In the genomic region with DNA sequence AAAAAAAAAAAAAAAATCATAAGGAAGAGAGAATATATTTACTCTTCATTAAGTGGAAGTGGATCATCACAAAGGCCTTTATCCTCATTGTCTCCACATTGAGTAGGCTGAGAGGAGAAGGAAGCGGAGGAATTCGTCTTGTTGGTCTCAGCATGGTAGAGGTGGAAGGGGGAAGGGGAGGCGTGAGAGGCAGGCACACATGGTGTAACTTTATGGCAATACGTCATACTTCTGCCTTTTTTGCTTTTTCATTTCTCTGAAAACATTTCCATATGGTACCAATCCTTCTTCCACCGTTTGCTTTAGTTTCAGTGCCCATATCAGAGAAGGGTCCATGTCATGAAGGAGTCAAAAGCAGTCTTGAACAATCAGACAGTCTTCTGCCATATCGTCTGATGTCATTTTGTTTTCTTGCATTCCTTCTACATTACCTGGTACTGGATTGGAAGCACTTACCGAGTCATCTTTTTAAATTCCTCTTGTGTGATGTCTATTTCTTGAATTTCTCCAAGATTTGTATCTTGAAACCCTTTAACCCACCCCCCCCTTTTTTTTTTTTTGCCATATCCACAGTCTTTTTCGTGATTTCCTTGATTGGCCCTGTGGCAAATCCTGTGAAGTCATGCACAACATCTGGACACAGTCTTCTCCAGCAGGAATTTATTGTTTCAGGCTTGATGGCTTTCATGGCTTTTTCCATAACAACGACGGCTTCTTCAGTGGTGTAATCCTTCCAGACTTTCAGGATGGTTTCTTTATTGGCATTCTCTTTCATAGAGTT, we compare ENCODE assay signal across 16 cellular contexts. TPM values are rescaled to one million over a fixed set of nuclear protein-coding genes. Genes with fewer than 3 reads are reported as not detected.
DNase-seq lines count a peak whose midpoint lies in the region; ATAC-seq and TF ChIP-seq lines count a peak whose summit lies in the region.
"Had no signal": no experiment of that assay in that cellular context is flagged by ENCODE, and none has a peak within 500 bp of the region (broad histone marks: within the 10 kb centered on the region; RNA-seq: fewer than 3 reads in every experiment).

No MANE protein-coding gene starts in this region.

- no peak overlapping the region for H3K4me3 Mint-ChIP-seq in activated T-cell treated with anti-CD3 and anti-CD28 coated beads, Interleukin-2, amount 50 U/mL, for 24 hours
- H3K4me3 Mint-ChIP-seq in activated T-cell treated with anti-CD3 and anti-CD28 coated beads, Interleukin-2, amount 50 U/mL, for 72 hours, result no peak overlapping the region

- TF ChIP-seq CTCF in VCaP (conservative IDR thresholded peaks at IDR 0.05), result no peak
- no peak for TF ChIP-seq CTCF in vagina (IDR thresholded peaks at IDR 0.05)
- no peak for TF ChIP-seq CTCF in GM13977 (IDR thresholded peaks at IDR 0.05; ENCODE audit: extremely low read depth, insufficient read depth, missing control alignments)

- no peak for ATAC-seq in activated T-cell treated with anti-CD3 and anti-CD28 coated beads, Interleukin-2, amount 50 U/mL, for 72 hours (replicated peaks in 1 of 2)
- ATAC-seq in right cardiac atrium, result no peak
- ATAC-seq in HG02759 (IDR thresholded peaks at IDR 0.05; ENCODE audit: unreplicated experiment), result no peak
- ATAC-seq: activated naive CD4-positive, alpha-beta T cell treated with anti-CD3 and anti-CD28 coated beads, Interleukin-2, amount 50 U/mL, for 72 hours had no signal

- H3K4me1 ChIP-seq in vagina, result peaks cover 10% of the 10 kb centered on the region
- no peaks in the 10 kb centered on the region for H3K4me1 ChIP-seq in right cardiac atrium (ENCODE audit: control insufficient read depth, insufficient read depth, low read length)
- H3K4me1 ChIP-seq: SJCRH30 had no signal

- no peak for DNase-seq in activated T-cell treated with anti-CD3 and anti-CD28 coated beads, Interleukin-2, amount 50 U/mL, for 24 hours
- DNase-seq in activated T-cell treated with anti-CD3 and anti-CD28 coated beads, Interleukin-2, amount 50 U/mL, for 72 hours, result no peak
- DNase-seq in glomerular visceral epithelial cell (ENCODE audit: extremely low spot score) (peak; percentile 87), vagina (ENCODE audit: extremely low spot score in 2 of 2) (no peak), GM13977 (ENCODE audit: low spot score) (no peak), right cardiac atrium (no peak)
- DNase-seq: activated CD4-positive, alpha-beta T cell treated with anti-CD3 and anti-CD28 coated beads, Interleukin-2, amount 50 U/mL, for 1 hour; AML-193; effector CD4-positive, alpha-beta T cell; SJCRH30; stimulated activated CD4-positive, alpha-beta T cell treated with anti-CD3 and anti-CD28 coated beads, Interleukin-1b, Interleukin-23, amount 100 ng/mL, for 48 hours had no signal

- H3K27me3 ChIP-seq in vagina, result no peaks in the 10 kb centered on the region
- no peaks in the 10 kb centered on the region for H3K27me3 ChIP-seq in right cardiac atrium (ENCODE audit: control insufficient read depth, insufficient read depth)
- H3K27me3 ChIP-seq: neutrophil, SJCRH30 had no signal

- in situ Hi-C loops in GM13977 (cut with MboI; ENCODE audit: low pct_unique_long_range_greater_than_20kb, low sequenced_read_pairs, unreplicated experiment), result loop anchor here (25.0 kb wide), 3 partner anchors 416 to 541 kb away; partner anchors contain the start of gene FNTB

- no peaks in the 10 kb centered on the region for H3K9me3 Mint-ChIP-seq in activated T-cell treated with anti-CD3 and anti-CD28 coated beads, Interleukin-2, amount 50 U/mL, for 24 hours
- H3K9me3 Mint-ChIP-seq in activated T-cell treated with anti-CD3 and anti-CD28 coated beads, Interleukin-2, amount 50 U/mL, for 72 hours, result no peaks in the 10 kb centered on the region
- H3K9me3 Mint-ChIP-seq: activated naive CD4-positive, alpha-beta T cell treated with anti-CD3 and anti-CD28 coated beads, Interleukin-2, amount 50 U/mL, for 72 hours had no signal

- H3K9me3 ChIP-seq in vagina (no peaks in the 10 kb centered on the region), right cardiac atrium (ENCODE audit: control insufficient read depth, low read length) (no peaks in the 10 kb centered on the region)
- H3K9me3 ChIP-seq: neutrophil, SJCRH30 had no signal

- peaks cover 43% of the 10 kb centered on the region for H3K4me1 Mint-ChIP-seq in activated T-cell treated with anti-CD3 and anti-CD28 coated beads, Interleukin-2, amount 50 U/mL, for 24 hours (ENCODE audit: low read depth)
- H3K4me1 Mint-ChIP-seq in activated T-cell treated with anti-CD3 and anti-CD28 coated beads, Interleukin-2, amount 50 U/mL, for 72 hours (ENCODE audit: low read depth), result peaks cover 22% of the 10 kb centered on the region

- intact Hi-C loops in vagina (cut with DNase I) (no loop called here), right cardiac atrium (cut with DNase I) (no loop called here)

- no peaks in the 10 kb centered on the region for H3K36me3 ChIP-seq in vagina
- H3K36me3 ChIP-seq: neutrophil, SJCRH30 had no signal

- no peaks in the 10 kb centered on the region for H3K27me3 Mint-ChIP-seq in activated T-cell treated with anti-CD3 and anti-CD28 coated beads, Interleukin-2, amount 50 U/mL, for 24 hours
- H3K27me3 Mint-ChIP-seq in activated T-cell treated with anti-CD3 and anti-CD28 coated beads, Interleukin-2, amount 50 U/mL, for 72 hours (ENCODE audit: low read depth), result no peaks in the 10 kb centered on the region

- TF ChIP-seq POLR2A in vagina (IDR thresholded peaks at IDR 0.05), result no peak

- H3K36me3 Mint-ChIP-seq in activated T-cell treated with anti-CD3 and anti-CD28 coated beads, Interleukin-2, amount 50 U/mL, for 24 hours (ENCODE audit: low read depth), result peaks cover 26% of the 10 kb centered on the region
- peaks cover 0 to 2% of the 10 kb centered on the region in 2 donors for H3K36me3 Mint-ChIP-seq in activated T-cell treated with anti-CD3 and anti-CD28 coated beads, Interleukin-2, amount 50 U/mL, for 72 hours (ENCODE audit: insufficient read depth in 2 of 2)

- H3K4me3 ChIP-seq in vagina (no peak overlapping the region), right cardiac atrium (ENCODE audit: low read length) (no peak overlapping the region)
- H3K4me3 ChIP-seq: SJCRH30 had no signal

- H3K27ac ChIP-seq in VCaP (peak overlapping the region; percentile 96), vagina (peak overlapping the region; percentile 68), right cardiac atrium (ENCODE audit: low read length) (no peak overlapping the region)
- H3K27ac ChIP-seq: KMS-11, neutrophil, SJCRH30 had no signal

- H3K27ac Mint-ChIP-seq in activated T-cell treated with anti-CD3 and anti-CD28 coated beads, Interleukin-2, amount 50 U/mL, for 24 hours, result peak overlapping the region; percentile 3
- no peak overlapping the region for H3K27ac Mint-ChIP-seq in activated T-cell treated with anti-CD3 and anti-CD28 coated beads, Interleukin-2, amount 50 U/mL, for 72 hours
- H3K27ac Mint-ChIP-seq: activated naive CD4-positive, alpha-beta T cell treated with anti-CD3 and anti-CD28 coated beads, Interleukin-2, amount 50 U/mL, for 72 hours had no signal

- 78% methylated on average over 10 of the region's 10 CpGs for WGBS in right cardiac atrium

RNA-seq across cellular contexts. Expression of gene FUT8, which starts 8.9 kb away (rescaled TPM):
- 10 to 100 TPM; 49.6 to 59.8 TPM for total RNA-seq in activated T-cell treated with anti-CD3 and anti-CD28 coated beads, Interleukin-2, amount 50 U/mL, for 72 hours
- total RNA-seq in vagina, result 35.1 TPM
- 10 to 100 TPM; 12.0 to 16.9 (median 15.0) TPM for total RNA-seq in right cardiac atrium
- 5.2 TPM for polyA plus RNA-seq in right cardiac atrium
